14 cellular contexts compared by ENCODE assay signal in genomic region chr10:125106586-125106985, GRCh38.
"Had no signal": no experiment of that assay in that cellular context is flagged by ENCODE, and none has a peak within 500 bp of the region (broad histone marks: within the 10 kb centered on the region; RNA-seq: fewer than 3 reads in every experiment).

No MANE protein-coding gene starts in this region.

- H3K4me3 Mint-ChIP-seq: naive thymus-derived CD8-positive, alpha-beta T cell; neural progenitor cell; stimulated activated naive B cell treated with anti-CD40 and anti-IgM and Interleukin-4, amounts not matched to agents 10 μg/mL and 1 μg/mL and 100 μg/mL, for 72 hours; stimulated activated naive CD8-positive, alpha-beta T cell treated with anti-CD3 and anti-CD28 coated beads, Interleukin-15, amount 100 ng/mL, for 72 hours; type B pancreatic cell had no signal

- DNase-seq: cerebellar nuclear complex; effector CD4-positive, alpha-beta T cell; left ventricle myocardium superior; lower lobe of right lung; stimulated activated CD4-positive, alpha-beta T cell treated with anti-CD3 and anti-CD28 coated beads, Interleukin-15, amount 100 ng/mL, for 24 hours; stimulated activated CD4-positive, alpha-beta T cell treated with anti-CD3 and anti-CD28 coated beads, Interleukin-2, amount 100 ng/mL, for 48 hours; stimulated activated naive B cell treated with anti-CD40 and anti-IgM and Interleukin-4, amounts not matched to agents 10 μg/mL and 1 μg/mL and 100 μg/mL, for 72 hours; stimulated activated naive CD8-positive, alpha-beta T cell treated with anti-CD3 and anti-CD28 coated beads, Interleukin-15, amount 100 ng/mL, for 72 hours; thyroid gland had no signal

- ATAC-seq: left ventricle myocardium superior; lower lobe of right lung; naive thymus-derived CD8-positive, alpha-beta T cell; psoas muscle; right cardiac atrium; stimulated activated naive B cell treated with anti-CD40 and anti-IgM and Interleukin-4, amounts not matched to agents 10 μg/mL and 1 μg/mL and 100 μg/mL, for 72 hours; stimulated activated naive CD8-positive, alpha-beta T cell treated with anti-CD3 and anti-CD28 coated beads, Interleukin-15, amount 100 ng/mL, for 72 hours had no signal

- H3K4me1 Mint-ChIP-seq: stimulated activated naive B cell treated with anti-CD40 and anti-IgM and Interleukin-4, amounts not matched to agents 10 μg/mL and 1 μg/mL and 100 μg/mL, for 72 hours; stimulated activated naive CD8-positive, alpha-beta T cell treated with anti-CD3 and anti-CD28 coated beads, Interleukin-15, amount 100 ng/mL, for 72 hours had no signal

- H3K36me3 Mint-ChIP-seq: stimulated activated naive B cell treated with anti-CD40 and anti-IgM and Interleukin-4, amounts not matched to agents 10 μg/mL and 1 μg/mL and 100 μg/mL, for 72 hours had no signal

- H3K27ac Mint-ChIP-seq: naive thymus-derived CD8-positive, alpha-beta T cell; neural progenitor cell; stimulated activated naive B cell treated with anti-CD40 and anti-IgM and Interleukin-4, amounts not matched to agents 10 μg/mL and 1 μg/mL and 100 μg/mL, for 72 hours; stimulated activated naive CD8-positive, alpha-beta T cell treated with anti-CD3 and anti-CD28 coated beads, Interleukin-15, amount 100 ng/mL, for 72 hours had no signal

- H3K27me3 Mint-ChIP-seq: type B pancreatic cell had no signal

- H3K9me3 Mint-ChIP-seq: type B pancreatic cell had no signal
